11 cellular contexts compared by ENCODE assay signal in genomic region chr12:12286441-12286840, GRCh38.
"Had no signal": no experiment of that assay in that cellular context is flagged by ENCODE, and none has a peak within 500 bp of the region (broad histone marks: within the 10 kb centered on the region; RNA-seq: fewer than 3 reads in every experiment).

No MANE protein-coding gene starts in this region.

- DNase-seq: GM23248, GOT3, H7, H9, HCEC 1CT, HFFc6 had no signal

- H3K4me3 Mint-ChIP-seq: GM23338, H9, HFFc6 had no signal

- H3K27ac Mint-ChIP-seq: GM23338, HFFc6 had no signal

- H3K9me3 Mint-ChIP-seq: GM23338, H9, HFFc6 had no signal

- H3K9me3 ChIP-seq: HAP-1 had no signal

- H3K36me3 ChIP-seq: HAP-1 had no signal

- H3K27ac ChIP-seq: GM23248 had no signal

- FAIRE-seq: H1, H54 had no signal

- H3K4me2 ChIP-seq: GM23338 had no signal

- H3K4me3 ChIP-seq: GM23248, GM23338, HAP-1 had no signal

- ATAC-seq: GM23338, HCT116 had no signal
